Comparison of ENCODE assay signal across 20 cellular contexts in the genomic region with DNA sequence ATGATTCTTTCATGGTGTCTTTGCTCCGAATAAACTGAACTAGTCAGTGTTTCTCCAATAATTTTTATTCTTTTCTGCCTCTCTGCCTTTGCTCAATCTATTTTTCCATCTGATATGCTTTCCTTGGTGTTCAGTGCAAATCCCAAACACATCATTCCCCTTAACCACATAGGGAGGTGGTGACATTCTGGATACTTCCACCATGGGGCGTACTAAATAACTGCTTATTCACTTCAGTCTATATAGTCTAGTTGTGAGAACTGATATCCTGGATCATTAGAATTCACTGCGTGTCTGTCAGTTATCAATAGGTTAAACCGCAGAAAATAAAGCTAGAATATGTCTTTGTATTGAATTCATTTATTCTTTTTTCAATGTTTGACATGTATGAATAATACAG.
DNase-seq lines count a peak whose midpoint lies in the region; ATAC-seq and TF ChIP-seq lines count a peak whose summit lies in the region.
"Had no signal": no experiment of that assay in that cellular context is flagged by ENCODE, and none has a peak within 500 bp of the region (broad histone marks: within the 10 kb centered on the region; RNA-seq: fewer than 3 reads in every experiment).

No MANE protein-coding gene starts in this region.

- TF ChIP-seq CTCF in VCaP (conservative IDR thresholded peaks at IDR 0.05) (peak; percentile 47), fibroblast of pulmonary artery (IDR thresholded peaks at IDR 0.05; ENCODE audit: low read length, missing control alignments) (peak; percentile 24)

- in situ Hi-C loops in KBM-7 (cut with MboI; ENCODE audit: low pct_unique_long_range_greater_than_20kb, low sequenced_read_pairs): no loop called here

- no peak overlapping the region for H3K27ac ChIP-seq in VCaP
- H3K27ac ChIP-seq: heart right ventricle, PC-9, SK-N-MC, transverse colon had no signal

- no peak for ATAC-seq in esophagus mucosa
- ATAC-seq in HG02981 (IDR thresholded peaks at IDR 0.05; ENCODE audit: unreplicated experiment): no peak
- no peak for ATAC-seq in GM18511 (IDR thresholded peaks at IDR 0.05; ENCODE audit: unreplicated experiment)
- ATAC-seq: heart right ventricle; stimulated activated memory B cell treated with anti-CD40 and anti-IgM and Interleukin-4, amounts not matched to agents 10 μg/mL and 1 μg/mL and 100 μg/mL, for 72 hours had no signal

- DNase-seq in ELR (ENCODE audit: low read depth): peak; percentile 32
- peak; percentile 4 for DNase-seq in KBM-7
- DNase-seq in fibroblast of pulmonary artery (ENCODE audit: low read depth): peak; percentile 13
- DNase-seq in occipital lobe (lab: John Stamatoyannopoulos, UW): no peak
- DNase-seq: activated naive CD4-positive, alpha-beta T cell treated with anti-CD3 and anti-CD28 coated beads, Interleukin-2, amount 50 U/mL, for 16 hours; activated T-cell treated with anti-CD3 and anti-CD28 coated beads, Interleukin-2, amount 50 U/mL, for 1 hour; BE2C; H7; heart right ventricle; MM.1S; NCI-H187; NCI-H446 treated with DMSO at 0.1 percent for 48 hours; PC-9; transverse colon had no signal

- no peak overlapping the region for H3K4me3 ChIP-seq in fibroblast of pulmonary artery (replicated peaks; ENCODE audit: low read depth, low read length)
- H3K4me3 ChIP-seq: heart right ventricle, PC-9, SK-N-MC, transverse colon had no signal
